In the genomic region with DNA sequence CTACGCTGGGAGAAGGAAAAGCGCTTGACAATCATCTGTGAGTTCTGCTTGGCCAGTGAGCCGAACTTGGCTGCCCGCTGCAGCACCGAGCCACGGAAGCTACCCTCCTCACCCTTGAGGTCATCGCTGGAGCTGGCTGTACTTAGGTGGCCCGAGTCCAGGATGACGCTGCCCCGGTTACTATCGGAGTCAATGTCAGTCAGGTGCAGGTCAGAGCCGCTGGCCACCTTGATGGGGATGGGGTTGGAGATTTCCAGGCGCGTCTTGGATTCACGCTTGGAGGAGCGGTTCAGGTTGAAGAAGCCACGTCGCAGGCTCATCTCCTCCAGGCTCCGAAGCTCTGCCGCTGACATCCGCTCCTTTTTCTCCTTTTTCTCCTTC, we compare ENCODE assay signal across 26 cellular contexts.
"Had no signal": no experiment of that assay in that cellular context is flagged by ENCODE, and none has a peak within 500 bp of the region (broad histone marks: within the 10 kb centered on the region; RNA-seq: fewer than 3 reads in every experiment).

No MANE protein-coding gene starts in this region.

- H3K9me3 ChIP-seq: ascending aorta, body of pancreas, MG63 had no signal

- ATAC-seq: activated CD4-positive, CD25-positive, alpha-beta regulatory T cell treated with anti-CD3 and anti-CD28 coated beads, Interleukin-2, amount 50 U/mL, for 24 hours; activated CD8-positive, alpha-beta T cell treated with anti-CD3 and anti-CD28 coated beads for 36 hours; activated naive CD4-positive, alpha-beta T cell treated with anti-CD3 and anti-CD28 coated beads, Interleukin-2, amount 50 U/mL, for 72 hours; activated naive CD8-positive, alpha-beta T cell treated with anti-CD3 and anti-CD28 coated beads, Interleukin-2, amount 50 U/mL, for 24 hours; body of pancreas had no signal

- H3K27ac Mint-ChIP-seq: activated CD8-positive, alpha-beta T cell treated with anti-CD3 and anti-CD28 coated beads for 36 hours; activated naive CD8-positive, alpha-beta T cell treated with anti-CD3 and anti-CD28 coated beads, Interleukin-2, amount 50 U/mL, for 24 hours; activated T-cell treated with anti-CD3 and anti-CD28 coated beads, Interleukin-2, amount 50 U/mL, for 24 hours; activated T-helper 1 cell treated with anti-CD3 and anti-CD28 coated beads, Interleukin-12 subunit alpha, Interleukin-12 subunit beta, Interleukin-2, Interleukin-4 antibody, amounts not matched to agents 30 ng/mL and 10 ng/mL and 1 ng/mL, durations not matched to agents 14 hours and 24 hours and 36 hours; T-helper 1 cell treated with Interleukin-12 subunit alpha and Interleukin-12 subunit beta and Interleukin-4 antibody, amounts not matched to agents 30 μg/mL and 1 μg/mL, for 36 hours had no signal

- H3K27me3 ChIP-seq: ascending aorta, body of pancreas, MG63 had no signal

- H3K4me1 Mint-ChIP-seq: activated naive CD8-positive, alpha-beta T cell treated with anti-CD3 and anti-CD28 coated beads, Interleukin-2, amount 50 U/mL, for 24 hours had no signal

- H3K27me3 Mint-ChIP-seq: activated CD8-positive, alpha-beta T cell treated with anti-CD3 and anti-CD28 coated beads for 36 hours; activated naive CD8-positive, alpha-beta T cell treated with anti-CD3 and anti-CD28 coated beads, Interleukin-2, amount 50 U/mL, for 24 hours; activated T-cell treated with anti-CD3 and anti-CD28 coated beads, Interleukin-2, amount 50 U/mL, for 24 hours had no signal

- H3K4me3 ChIP-seq: ascending aorta, body of pancreas, MG63 had no signal

- H3K9me3 Mint-ChIP-seq: activated CD8-positive, alpha-beta T cell treated with anti-CD3 and anti-CD28 coated beads for 36 hours; activated naive CD4-positive, alpha-beta T cell treated with anti-CD3 and anti-CD28 coated beads, Interleukin-2, amount 50 U/mL, for 72 hours; activated naive CD8-positive, alpha-beta T cell treated with anti-CD3 and anti-CD28 coated beads, Interleukin-2, amount 50 U/mL, for 24 hours; activated T-cell treated with anti-CD3 and anti-CD28 coated beads, Interleukin-2, amount 50 U/mL, for 24 hours; activated T-helper 1 cell treated with anti-CD3 and anti-CD28 coated beads, Interleukin-12 subunit alpha, Interleukin-12 subunit beta, Interleukin-2, Interleukin-4 antibody, amounts not matched to agents 30 ng/mL and 10 ng/mL and 1 ng/mL, durations not matched to agents 14 hours and 24 hours and 36 hours; T-helper 1 cell treated with Interleukin-12 subunit alpha and Interleukin-12 subunit beta and Interleukin-4 antibody, amounts not matched to agents 30 μg/mL and 1 μg/mL, for 36 hours had no signal

- H3K27ac ChIP-seq: ascending aorta, body of pancreas had no signal

- H3K4me3 Mint-ChIP-seq: activated CD8-positive, alpha-beta T cell treated with anti-CD3 and anti-CD28 coated beads for 36 hours; activated naive CD8-positive, alpha-beta T cell treated with anti-CD3 and anti-CD28 coated beads, Interleukin-2, amount 50 U/mL, for 24 hours; activated T-cell treated with anti-CD3 and anti-CD28 coated beads, Interleukin-2, amount 50 U/mL, for 24 hours; activated T-helper 1 cell treated with anti-CD3 and anti-CD28 coated beads, Interleukin-12 subunit alpha, Interleukin-12 subunit beta, Interleukin-2, Interleukin-4 antibody, amounts not matched to agents 30 ng/mL and 10 ng/mL and 1 ng/mL, durations not matched to agents 14 hours and 24 hours and 36 hours; T-helper 1 cell treated with Interleukin-12 subunit alpha and Interleukin-12 subunit beta and Interleukin-4 antibody, amounts not matched to agents 30 μg/mL and 1 μg/mL, for 36 hours had no signal

- DNase-seq: activated CD4-positive, alpha-beta T cell treated with anti-CD3 and anti-CD28 coated beads for 4 hours; activated CD8-positive, alpha-beta memory T cell treated with anti-CD3 and anti-CD28 coated beads, Interleukin-2, amount 50 U/mL, for 48 hours; activated CD8-positive, alpha-beta T cell treated with anti-CD3 and anti-CD28 coated beads for 36 hours; activated effector memory CD4-positive, alpha-beta T cell treated with Interleukin-2 at 50 U/mL for 16 hours; activated naive CD4-positive, alpha-beta T cell; activated naive CD8-positive, alpha-beta T cell treated with anti-CD3 and anti-CD28 coated beads, Interleukin-2, amount 50 U/mL, for 24 hours; activated T-cell treated with anti-CD3 and anti-CD28 coated beads, Interleukin-2, amount 50 U/mL, for 24 hours; amniotic stem cell; body of pancreas; KG1; MG63; MV-4-11; NCI-H1092 treated with DMSO at 0.1 percent for 48 hours; NCI-H1417 treated with DMSO at 0.1 percent for 48 hours; NCI-H1694; NCI-H2029 treated with DMSO at 0.1 percent for 48 hours; NCI-H510A treated with DMSO at 0.1 percent for 48 hours; NCI-H69; NK-92 treated with Interleukin-12 subunit alpha and Interleukin-12 subunit beta, amount 100 ng/mL, for 24 hours; OCI-M1; SHP77 treated with DMSO at 0.1 percent for 48 hours had no signal
